25 cellular contexts compared by ENCODE assay signal in genomic region chr5:90329911-90330310, GRCh38.
"Had no signal": no experiment of that assay in that cellular context is flagged by ENCODE, and none has a peak within 500 bp of the region (broad histone marks: within the 10 kb centered on the region; RNA-seq: fewer than 3 reads in every experiment).

No MANE protein-coding gene starts in this region.

- H3K4me3 ChIP-seq: esophagus squamous epithelium, gastrocnemius medialis, heart right ventricle, left lung, lower lobe of right lung, mucosa of descending colon had no signal

- H3K4me1 ChIP-seq: esophagus squamous epithelium, gastrocnemius medialis, heart right ventricle, left lung, lower lobe of right lung had no signal

- FAIRE-seq: endometrium, keratinocyte had no signal

- H3K9me3 ChIP-seq: esophagus squamous epithelium, gastrocnemius medialis, left lung, lower lobe of right lung, mucosa of descending colon had no signal

- H3K36me3 ChIP-seq: esophagus squamous epithelium, gastrocnemius medialis, heart right ventricle, left lung, lower lobe of right lung had no signal

- H3K27me3 ChIP-seq: esophagus squamous epithelium, gastrocnemius medialis, left lung had no signal

- ATAC-seq: effector memory CD8-positive, alpha-beta T cell; esophagus mucosa; gastrocnemius medialis; heart right ventricle; left cardiac atrium; left lung; left ventricle myocardium superior; lower lobe of right lung; mucosa of descending colon; naive thymus-derived CD8-positive, alpha-beta T cell had no signal

- H3K27ac ChIP-seq: epithelial cell of prostate, esophagus squamous epithelium, gastrocnemius medialis, heart right ventricle, left lung, lower lobe of right lung had no signal

- DNase-seq: cortex of kidney; effector CD8-positive, alpha-beta T cell; effector memory CD8-positive, alpha-beta T cell; endodermal cell; erythroblast; esophagus squamous epithelium; foreskin fibroblast; foreskin melanocyte; gastrocnemius medialis; glutamatergic neuron; head of caudate nucleus; heart right ventricle; hippocampal formation; left cardiac atrium; left lung; left ventricle myocardium superior; lower lobe of right lung; mesenchymal stem cell; mucosa of descending colon; naive B cell; naive thymus-derived CD8-positive, alpha-beta T cell had no signal
